In genomic region chr19:17294051-17294891, GRCh38 we compare ENCODE assay signal across 8 cellular contexts. TPM values are rescaled to one million over a fixed set of nuclear protein-coding genes. Genes with fewer than 3 reads are reported as not detected.
A peak's percentile ranks its signal among the peaks of the same experiment; 100 is the strongest.
DNase-seq lines count a peak whose midpoint lies in the region; ATAC-seq and TF ChIP-seq lines count a peak whose summit lies in the region.

No MANE protein-coding gene starts in this region.

- H3K36me3 ChIP-seq in ES-I3 (ENCODE audit: insufficient read depth, low read length): peaks cover 6% of the 10 kb centered on the region; the same call in 1 of the 2 replicates
- peaks cover 12 to 29% of the 10 kb centered on the region in 2 donors for H3K36me3 ChIP-seq in neuronal stem cell (replicated peaks in 1 of 2; ENCODE audit: control insufficient read depth in 2 of 2, insufficient read depth in 2 of 2, low read length in 2 of 2)

- H2BK12ac ChIP-seq in neuronal stem cell (ENCODE audit: low read length): no peak overlapping the region

- H3K27me3 ChIP-seq in neuronal stem cell (ENCODE audit: control insufficient read depth in 3 of 3, insufficient read depth in 3 of 3, low read depth in 1 of 3, low read length in 3 of 3): no peaks in the 10 kb centered on the region

- H2BK120ac ChIP-seq in neuronal stem cell (ENCODE audit: low read depth, low read length): no peak overlapping the region

- no peak overlapping the region for H2AFZ ChIP-seq in neuronal stem cell (ENCODE audit: low read length)

- no peak overlapping the region for H4K8ac ChIP-seq in neuronal stem cell (ENCODE audit: low read depth, low read length)

- H3K9me3 ChIP-seq in ES-I3 (ENCODE audit: control insufficient read depth, insufficient read depth, low read length) (no peaks in the 10 kb centered on the region; the same call in 1 of the 2 replicates), neuronal stem cell (replicated peaks in 1 of 2; ENCODE audit: control insufficient read depth in 2 of 2, insufficient read depth in 1 of 2, low read depth in 1 of 2, low read length in 2 of 2) (peaks cover 6 to 8% of the 10 kb centered on the region in 2 donors)

- H2BK5ac ChIP-seq in neuronal stem cell (ENCODE audit: low read length): no peak overlapping the region

- ATAC-seq in GM21619 (IDR thresholded peaks at IDR 0.05; ENCODE audit: unreplicated experiment) (no peak), HG02870 (IDR thresholded peaks at IDR 0.05; ENCODE audit: unreplicated experiment) (no peak)

- H3K4me3 ChIP-seq in neuronal stem cell (ENCODE audit: low read length in 2 of 2) (peak overlapping the region in 1 of 2 donors; percentile 65), coronary artery (no peak overlapping the region)

- peak overlapping the region; percentile 24 for H2AK5ac ChIP-seq in neuronal stem cell (ENCODE audit: low read depth, low read length)

- H3K9ac ChIP-seq in ES-I3 (ENCODE audit: low read depth, low read length) (peak overlapping the region; percentile 53; the same call in 1 of the 2 replicates), neuronal stem cell (ENCODE audit: low read depth, low read length, poor library complexity) (peak overlapping the region; percentile 77)

- TF ChIP-seq CTCF in coronary artery (IDR thresholded peaks at IDR 0.05): no peak

- DNase-seq in NCI-H69 (lab: John Stamatoyannopoulos, UW) (peak; percentile 61), neuronal stem cell (ENCODE audit: low spot score) (no peak), SHP77 (lab: John Stamatoyannopoulos, UW) (no peak), coronary artery (ENCODE audit: low spot score) (no peak)
- DNase-seq in activated effector memory CD4-positive, alpha-beta T cell treated with Interleukin-2 at 50 U/mL for 16 hours: peak; percentile 21

- H2BK15ac ChIP-seq in neuronal stem cell (ENCODE audit: low read length): peak overlapping the region; percentile 59

- no peak overlapping the region for H3K14ac ChIP-seq in neuronal stem cell (ENCODE audit: low read length)

- peak overlapping the region; percentile 75 for H3K23ac ChIP-seq in neuronal stem cell (ENCODE audit: low read depth, low read length, poor library complexity)

- no peak overlapping the region for H3K4me2 ChIP-seq in neuronal stem cell (ENCODE audit: insufficient read depth, low read length, poor library complexity, severe bottlenecking)

- H4K91ac ChIP-seq in neuronal stem cell (ENCODE audit: low read depth, low read length, poor library complexity): peak overlapping the region; percentile 30

- H3K4me1 ChIP-seq in ES-I3 (ENCODE audit: insufficient read depth, low read length): no peaks in the 10 kb centered on the region; the same call in 1 of the 2 replicates
- H3K4me1 ChIP-seq in neuronal stem cell (ENCODE audit: control insufficient read depth in 2 of 2, insufficient read depth in 1 of 2, low read depth in 1 of 2, low read length in 2 of 2): peaks cover 0 to 2% of the 10 kb centered on the region in 2 donors

- H3K27ac ChIP-seq in neuronal stem cell (replicated peaks; ENCODE audit: low read length) (no peak overlapping the region), coronary artery (no peak overlapping the region)

- no CpG with 5 or more reads among the region's 48 CpGs for WGBS in neuronal stem cell (ENCODE audit: extremely low coverage in 2 of 2, insufficient read length in 2 of 2, insufficient replicate concordance in 1 of 2), 2 donors

- no peak overlapping the region for H3K18ac ChIP-seq in neuronal stem cell (ENCODE audit: low read length)

- no peak overlapping the region for H3K4ac ChIP-seq in neuronal stem cell (ENCODE audit: low read length)

- peaks cover 8% of the 10 kb centered on the region for H3K79me1 ChIP-seq in neuronal stem cell (ENCODE audit: low read depth, low read length)

RNA-seq across cellular contexts. Expression of gene ABHD8, which starts 9.0 kb away (rescaled TPM):
- 10.9 TPM for polyA plus RNA-seq in neuronal stem cell (2013, experiment 1 of 2)
- 10.5 TPM for polyA plus RNA-seq in neuronal stem cell (2013, experiment 2 of 2)

RNA-seq across cellular contexts. Expression of gene MRPL34, which starts 11.4 kb away (rescaled TPM):
- polyA plus RNA-seq in neuronal stem cell (2013, experiment 1 of 2): 60.1 TPM
- 60.9 TPM for polyA plus RNA-seq in neuronal stem cell (2013, experiment 2 of 2)

RNA-seq across cellular contexts. Expression of gene ANKLE1, which starts 12.6 kb away (rescaled TPM):
- polyA plus RNA-seq in neuronal stem cell (2013, experiment 1 of 2): 2.0 TPM
- 1.8 TPM for polyA plus RNA-seq in neuronal stem cell (2013, experiment 2 of 2)

RNA-seq across cellular contexts. Expression of gene DDA1, which starts 15.1 kb away (rescaled TPM):
- polyA plus RNA-seq in neuronal stem cell (2013, experiment 1 of 2): 78.2 TPM
- polyA plus RNA-seq in neuronal stem cell (2013, experiment 2 of 2): 78.5 TPM

RNA-seq across cellular contexts. Expression of gene BABAM1, which starts 27.0 kb away (rescaled TPM):
- polyA plus RNA-seq in neuronal stem cell (2013, experiment 1 of 2): 102 TPM
- polyA plus RNA-seq in neuronal stem cell (2013, experiment 2 of 2): 100.0 TPM

Comparison
In these comparisons a context has a peak if more than half of its experiments do, and no peak if none do; other contexts are left out.
1. DNase-seq: peak in NCI-H69 (single experiment) and activated effector memory CD4-positive, alpha-beta T cell treated with Interleukin-2 at 50 U/mL for 16 hours (single experiment); none in neuronal stem cell (single experiment), SHP77 (0 of 2) and coronary artery (single experiment).